In genomic region chr1:235127774-235128452, GRCh38 we compare ENCODE assay signal across 7 cellular contexts. TPM values are rescaled to one million over a fixed set of nuclear protein-coding genes. Genes with fewer than 3 reads are reported as not detected.
DNase-seq lines count a peak whose midpoint lies in the region; ATAC-seq and TF ChIP-seq lines count a peak whose summit lies in the region.

No MANE protein-coding gene starts in this region.

- intact Hi-C loops in esophagus muscularis mucosa (cut with DNase I) = loop anchor here (10.0 kb wide), 1 partner anchor 197 kb away; the partner anchor contains the start of genes ARID4B and GGPS1

- ATAC-seq in HG03342 (IDR thresholded peaks at IDR 0.05; ENCODE audit: unreplicated experiment) = no peak

- CTCF ChIA-PET in HEK293 (lab: Yijun Ruan, JAX) = interaction anchor here (0.6 to 1.2 kb wide), 4 partner anchors 29 to 628 kb away, joined by 3 to 4 read pairs (median 3); no protein-coding TSS in a partner anchor

- H3K4me1 ChIP-seq in HEK293 (ENCODE audit: control insufficient read depth, insufficient read depth, low read length) (peaks cover 6% of the 10 kb centered on the region), esophagus muscularis mucosa (peaks cover 15 to 51% (median 47%) of the 10 kb centered on the region in 4 donors), neuronal stem cell (ENCODE audit: control insufficient read depth in 2 of 2, insufficient read depth in 1 of 2, low read depth in 1 of 2, low read length in 2 of 2) (peaks cover 0 to 8% of the 10 kb centered on the region in 2 donors)

- H2AK5ac ChIP-seq in neuronal stem cell (ENCODE audit: low read depth, low read length) = peak overlapping the region; percentile 76

- no peak overlapping the region for H2BK15ac ChIP-seq in neuronal stem cell (ENCODE audit: low read length)

- H3K4me2 ChIP-seq in neuronal stem cell (ENCODE audit: insufficient read depth, low read length, poor library complexity, severe bottlenecking) = peak overlapping the region; percentile 72

- H3K9me3 ChIP-seq in HEK293 (ENCODE audit: control insufficient read depth, insufficient read depth, low read depth, low read length) = no peaks in the 10 kb centered on the region
- H3K9me3 ChIP-seq in WERI-Rb-1 (ENCODE audit: severe bottlenecking) = no peaks in the 10 kb centered on the region
- H3K9me3 ChIP-seq in esophagus muscularis mucosa = no peaks in the 10 kb centered on the region
- H3K9me3 ChIP-seq in neuronal stem cell (replicated peaks in 1 of 2; ENCODE audit: control insufficient read depth in 2 of 2, insufficient read depth in 1 of 2, low read depth in 1 of 2, low read length in 2 of 2) = peaks cover 0 to 2% of the 10 kb centered on the region in 2 donors

- peaks cover 4% of the 10 kb centered on the region for H3K79me1 ChIP-seq in neuronal stem cell (ENCODE audit: low read depth, low read length)

- POLR2A ChIA-PET in HEK293 (lab: Yijun Ruan, JAX) = interaction anchor here (0.5 to 2.6 kb wide), 13 partner anchors 8 to 377 kb away, joined by 3 to 19 read pairs (median 5); partner anchors contain the start of genes B3GALNT2 and RBM34

- H3K27me3 ChIP-seq in WERI-Rb-1 (ENCODE audit: insufficient read depth, low read depth, severe bottlenecking) (no peaks in the 10 kb centered on the region), esophagus muscularis mucosa (no peaks in the 10 kb centered on the region), neuronal stem cell (ENCODE audit: control insufficient read depth in 3 of 3, insufficient read depth in 3 of 3, low read depth in 1 of 3, low read length in 3 of 3) (no peaks in the 10 kb centered on the region)

- peak overlapping the region; percentile 100 for H4K91ac ChIP-seq in neuronal stem cell (ENCODE audit: low read depth, low read length, poor library complexity)

- H3K27ac ChIP-seq in HEK293 (ENCODE audit: extremely low read depth, low read depth, low read length) (peak overlapping the region; percentile 91), WERI-Rb-1 (peak overlapping the region; percentile 92), esophagus muscularis mucosa (replicated peaks in 1 of 4) (peak overlapping the region; percentile 86 to 95 (median 88)), neuronal stem cell (replicated peaks; ENCODE audit: low read length) (peak overlapping the region; percentile 77)

- H3K4ac ChIP-seq in neuronal stem cell (ENCODE audit: low read length) = no peak overlapping the region

- no peak for TF ChIP-seq CTCF in HEK293 (tag by site-specific recombination; IDR thresholded peaks at IDR 0.05)
- TF ChIP-seq CTCF in WERI-Rb-1 (IDR thresholded peaks at IDR 0.05; ENCODE audit: low read depth, low read length) = no peak
- TF ChIP-seq CTCF in esophagus muscularis mucosa (IDR thresholded peaks at IDR 0.05) = no peak

- WGBS in esophagus muscularis mucosa = under 1% methylated on average over 33 of the region's 33 CpGs
- no CpG with 5 or more reads among the region's 33 CpGs for WGBS in neuronal stem cell (ENCODE audit: extremely low coverage in 2 of 2, insufficient read length in 2 of 2, insufficient replicate concordance in 1 of 2), 2 donors

- peak overlapping the region; percentile 96 for H2BK5ac ChIP-seq in neuronal stem cell (ENCODE audit: low read length)

- no peak overlapping the region for H4K8ac ChIP-seq in neuronal stem cell (ENCODE audit: low read depth, low read length)

- TF ChIP-seq POLR2A in esophagus muscularis mucosa (IDR thresholded peaks at IDR 0.05; ENCODE audit: low read depth) = no peak

- peaks cover 38 to 57% of the 10 kb centered on the region in 2 experiments for H3K36me3 ChIP-seq in HEK293 (ENCODE audit: control insufficient read depth in 2 of 2, insufficient read depth in 1 of 2, low read length in 2 of 2)
- H3K36me3 ChIP-seq in WERI-Rb-1 = peaks cover 78% of the 10 kb centered on the region
- peaks cover 5 to 33% (median 15%) of the 10 kb centered on the region in 4 donors for H3K36me3 ChIP-seq in esophagus muscularis mucosa
- H3K36me3 ChIP-seq in neuronal stem cell (replicated peaks in 1 of 2; ENCODE audit: control insufficient read depth in 2 of 2, insufficient read depth in 2 of 2, low read length in 2 of 2) = peaks cover 5 to 60% of the 10 kb centered on the region in 2 donors

- DNase-seq in WERI-Rb-1 (peak; percentile 45), esophagus muscularis mucosa (ENCODE audit: extremely low spot score) (no peak), neuronal stem cell (ENCODE audit: low spot score) (no peak), midbrain (lab: John Stamatoyannopoulos, UW) (no peak), NCI-H510A (lab: John Stamatoyannopoulos, UW) (no peak)

- H3K14ac ChIP-seq in neuronal stem cell (ENCODE audit: low read length) = peak overlapping the region; percentile 100

- peak overlapping the region; percentile 59 for H3K4me3 ChIP-seq in HEK293 (ENCODE audit: low read depth, low read length)
- peak overlapping the region; percentile 97 for H3K4me3 ChIP-seq in WERI-Rb-1 (ENCODE audit: low read depth, low read length)
- H3K4me3 ChIP-seq in esophagus muscularis mucosa = peak overlapping the region; percentile 72 to 91 (median 80)
- peak overlapping the region; percentile 80 to 94 for H3K4me3 ChIP-seq in neuronal stem cell (ENCODE audit: low read length in 2 of 2)

- H2AFZ ChIP-seq in neuronal stem cell (ENCODE audit: low read length) = peak overlapping the region; percentile 70

- peak overlapping the region; percentile 98 for H3K18ac ChIP-seq in neuronal stem cell (ENCODE audit: low read length)

- H2BK12ac ChIP-seq in neuronal stem cell (ENCODE audit: low read length) = no peak overlapping the region

- H2BK120ac ChIP-seq in neuronal stem cell (ENCODE audit: low read depth, low read length) = no peak overlapping the region

- peak overlapping the region; percentile 100 for H3K23ac ChIP-seq in neuronal stem cell (ENCODE audit: low read depth, low read length, poor library complexity)

- no peak for TF ChIP-seq EP300 in esophagus muscularis mucosa (IDR thresholded peaks at IDR 0.05)

- peak overlapping the region; percentile 99 for H3K9ac ChIP-seq in neuronal stem cell (ENCODE audit: low read depth, low read length, poor library complexity)

TF ChIP-seq in HEK293, 187 proteins besides CTCF, POLR2A, EP300 and RAD21 (continues in another document):
- TF ChIP-seq GFI1B (tag by site-specific recombination; IDR thresholded peaks at IDR 0.05) = peak; percentile 37; the same call in 1 of the 2 replicates
- peak; percentile 62; the same call in 1 of the 2 replicates for TF ChIP-seq ZNF391 (tag by site-specific recombination; IDR thresholded peaks at IDR 0.05; ENCODE audit: borderline replicate concordance, low read depth)
- TF ChIP-seq ZNF521 (tag by site-specific recombination; IDR thresholded peaks at IDR 0.05) = no peak
- no peak for TF ChIP-seq REPIN1 (tag by site-specific recombination; IDR thresholded peaks at IDR 0.05; ENCODE audit: low read depth)
- TF ChIP-seq ZBTB20 (tag by site-specific recombination; IDR thresholded peaks at IDR 0.05) = no peak
- TF ChIP-seq ZNF146 (tag by site-specific recombination; IDR thresholded peaks at IDR 0.05) = no peak
- TF ChIP-seq ZNF707 (tag by site-specific recombination; IDR thresholded peaks at IDR 0.05) = no peak
- TF ChIP-seq ZNF362 (tag by site-specific recombination; IDR thresholded peaks at IDR 0.05) = peak; percentile 86
- no peak for TF ChIP-seq ZNF843 (tag by site-specific recombination; IDR thresholded peaks at IDR 0.05)
- no peak for TF ChIP-seq ZNF292 (tag by site-specific recombination; IDR thresholded peaks at IDR 0.05; ENCODE audit: borderline replicate concordance, low read depth)
- TF ChIP-seq ZNF555 (tag by site-specific recombination; conservative IDR thresholded peaks at IDR 0.05) = no peak
- 0 out of 2 replicates have a peak, but pooled peaks have one; percentile 11 for TF ChIP-seq ZNF138 (tag by site-specific recombination; IDR thresholded peaks at IDR 0.05; ENCODE audit: borderline replicate concordance)
- no peak for TF ChIP-seq ZIC2 (tag by site-specific recombination; IDR thresholded peaks at IDR 0.05)
- TF ChIP-seq SCRT1 (tag by site-specific recombination; IDR thresholded peaks at IDR 0.05; ENCODE audit: borderline replicate concordance) = 0 out of 2 replicates have a peak, but pooled peaks have one; percentile 11
- TF ChIP-seq ZNF558 (tag by site-specific recombination; IDR thresholded peaks at IDR 0.05) = no peak
- TF ChIP-seq ZBTB49 (tag by site-specific recombination; IDR thresholded peaks at IDR 0.05; ENCODE audit: low read depth) = no peak

RNA-seq across cellular contexts. Expression of gene TOMM20, which starts 0.7 kb away (rescaled TPM):
- 10 to 100 TPM; 59.7 to 94.3 (median 86.3) TPM for total RNA-seq in esophagus muscularis mucosa
- polyA plus RNA-seq in neuronal stem cell (2013, experiment 1 of 2) = 152 TPM
- polyA plus RNA-seq in neuronal stem cell (2013, experiment 2 of 2) = 156 TPM

RNA-seq across cellular contexts. Expression of gene RBM34, which starts 33.1 kb away (rescaled TPM):
- total RNA-seq in esophagus muscularis mucosa = 10 to 100 TPM; 41.9 to 57.2 (median 53.4) TPM
- 97.9 TPM for polyA plus RNA-seq in neuronal stem cell (2013, experiment 1 of 2)
- polyA plus RNA-seq in neuronal stem cell (2013, experiment 2 of 2) = 100 TPM
